Comparison of ENCODE assay signal across 8 cellular contexts in genomic region chrX:40646489-40647306, GRCh38. TPM values are rescaled to one million over a fixed set of nuclear protein-coding genes. Genes with fewer than 3 reads are reported as not detected.
A peak's percentile ranks its signal among the peaks of the same experiment; 100 is the strongest.
DNase-seq lines count a peak whose midpoint lies in the region; ATAC-seq and TF ChIP-seq lines count a peak whose summit lies in the region.

No MANE protein-coding gene starts in this region.

- no peaks in the 10 kb centered on the region for H3K27me3 Mint-ChIP-seq in activated CD8-positive, alpha-beta memory T cell treated with anti-CD3 and anti-CD28 coated beads, Interleukin-2, amount 10 ng/mL, durations not matched to agents 7 days and 5 days

- H3K36me3 Mint-ChIP-seq in activated CD8-positive, alpha-beta memory T cell treated with anti-CD3 and anti-CD28 coated beads, Interleukin-2, amount 10 ng/mL, durations not matched to agents 7 days and 5 days, result peaks cover 27% of the 10 kb centered on the region

- ATAC-seq in activated CD8-positive, alpha-beta memory T cell treated with anti-CD3 and anti-CD28 coated beads, Interleukin-2, amount 10 ng/mL, durations not matched to agents 7 days and 5 days, result peak; percentile 22
- no peak for ATAC-seq in thoracic aorta (ENCODE audit: insufficient number of reproducible peaks, low FRiP score, low read depth)
- ATAC-seq in HG03469 (IDR thresholded peaks at IDR 0.05; ENCODE audit: unreplicated experiment), result no peak

- H3K36me3 ChIP-seq in thoracic aorta, result no peaks in the 10 kb centered on the region

- peaks cover 10% of the 10 kb centered on the region in 2 donors for H3K4me1 ChIP-seq in thoracic aorta (ENCODE audit: control insufficient read depth in 1 of 2, low read depth in 2 of 2)

- peaks cover 17% of the 10 kb centered on the region for H3K4me1 Mint-ChIP-seq in activated CD8-positive, alpha-beta memory T cell treated with anti-CD3 and anti-CD28 coated beads, Interleukin-2, amount 10 ng/mL, durations not matched to agents 7 days and 5 days

- TF ChIP-seq CTCF in GM10266 (IDR thresholded peaks at IDR 0.05; ENCODE audit: control insufficient read depth, insufficient read depth, low read depth, missing control alignments), result no peak
- no peak for TF ChIP-seq CTCF in HFF-Myc (IDR thresholded peaks at IDR 0.05; ENCODE audit: low read depth, low read length, missing control alignments)
- TF ChIP-seq CTCF in epithelial cell of esophagus (IDR thresholded peaks at IDR 0.05; ENCODE audit: insufficient read depth, low read depth, low read length, missing control alignments), result no peak
- TF ChIP-seq CTCF in thoracic aorta (IDR thresholded peaks at IDR 0.05), result no peak

- CTCF ChIA-PET in activated CD8-positive, alpha-beta memory T cell treated with anti-CD3 and anti-CD28 coated beads, Interleukin-2, amount 10 ng/mL, durations not matched to agents 7 days and 5 days (lab: Charles Lee), result interaction anchor here (0.8 to 1.9 kb wide), 3 partner anchors 103 to 147 kb away, joined by 3 to 5 read pairs (median 4); no protein-coding TSS in a partner anchor

- no peaks in the 10 kb centered on the region for H3K27me3 ChIP-seq in thoracic aorta (replicated peaks; ENCODE audit: insufficient read depth)

- peak overlapping the region; percentile 72 to 83 for H3K27ac ChIP-seq in thoracic aorta

- no peaks in the 10 kb centered on the region for H3K9me3 ChIP-seq in thoracic aorta

- peak overlapping the region; percentile 90 for H3K4me3 Mint-ChIP-seq in activated CD8-positive, alpha-beta memory T cell treated with anti-CD3 and anti-CD28 coated beads, Interleukin-2, amount 10 ng/mL, durations not matched to agents 7 days and 5 days

- no peaks in the 10 kb centered on the region for H3K9me3 Mint-ChIP-seq in activated CD8-positive, alpha-beta memory T cell treated with anti-CD3 and anti-CD28 coated beads, Interleukin-2, amount 10 ng/mL, durations not matched to agents 7 days and 5 days (ENCODE audit: low read depth)

- peak overlapping the region; percentile 95 for H3K27ac Mint-ChIP-seq in activated CD8-positive, alpha-beta memory T cell treated with anti-CD3 and anti-CD28 coated beads, Interleukin-2, amount 10 ng/mL, durations not matched to agents 7 days and 5 days

- DNase-seq in GM10266 (ENCODE audit: extremely low spot score), result peak; percentile 23
- DNase-seq in HFF-Myc (ENCODE audit: extremely low read depth, low read depth), result no peak
- DNase-seq in NCI-H146 treated with DMSO at 0.1 percent for 48 hours (lab: John Stamatoyannopoulos, UW; ENCODE audit: unreplicated experiment), result peak; percentile 11
- peak; percentile 63 for DNase-seq in activated CD8-positive, alpha-beta memory T cell treated with anti-CD3 and anti-CD28 coated beads, Interleukin-2, amount 10 ng/mL, durations not matched to agents 7 days and 5 days
- peak; percentile 24 for DNase-seq in epithelial cell of esophagus (ENCODE audit: low read depth)
- DNase-seq in midbrain (lab: John Stamatoyannopoulos, UW), result peak; percentile 8
- DNase-seq in thoracic aorta (ENCODE audit: low spot score), result no peak

- H3K4me3 ChIP-seq in HFF-Myc (replicated peaks; ENCODE audit: low read depth, low read length), result peak overlapping the region; percentile 67
- H3K4me3 ChIP-seq in epithelial cell of esophagus (ENCODE audit: low read length), result peak overlapping the region; percentile 65
- H3K4me3 ChIP-seq in thoracic aorta, result peak overlapping the region; percentile 86

RNA-seq across cellular contexts. Expression of gene CXorf38, which starts 0.7 kb away (rescaled TPM):
- 10 to 100 TPM; 22.8 to 23.7 TPM for total RNA-seq in activated CD8-positive, alpha-beta memory T cell treated with anti-CD3 and anti-CD28 coated beads, Interleukin-2, amount 10 ng/mL, durations not matched to agents 7 days and 5 days
- 10 to 100 TPM in 1 of 2 donors, 1 to 10 TPM in 1; 9.5 to 15.2 TPM for total RNA-seq in thoracic aorta

RNA-seq across cellular contexts. Expression of gene MPC1L, which starts 23.5 kb away (rescaled TPM):
- not detected for total RNA-seq in activated CD8-positive, alpha-beta memory T cell treated with anti-CD3 and anti-CD28 coated beads, Interleukin-2, amount 10 ng/mL, durations not matched to agents 7 days and 5 days
- total RNA-seq in thoracic aorta, result not detected

Comparison
In these comparisons a context has a peak if more than half of its experiments do, and no peak if none do; other contexts are left out.
1. DNase-seq: peak in GM10266 (single experiment), NCI-H146 treated with DMSO at 0.1 percent for 48 hours (single experiment), activated CD8-positive, alpha-beta memory T cell treated with anti-CD3 and anti-CD28 coated beads, Interleukin-2, amount 10 ng/mL, durations not matched to agents 7 days and 5 days (single experiment), epithelial cell of esophagus (single experiment) and midbrain (single experiment); none in HFF-Myc (single experiment) and thoracic aorta (single experiment).
2. Peak in every context shown above with its lines, with median percentiles within 50 percentile points of each other: H3K4me3 ChIP-seq.